ENCODE assay signal across 1 cellular context in genomic region chr20:36202891-36203338, GRCh38.
A peak's percentile ranks its signal among the peaks of the same experiment; 100 is the strongest.
TF ChIP-seq lines count a peak whose summit lies in the region.

No MANE protein-coding gene starts in this region.

TF ChIP-seq in HEK293, 187 proteins besides CTCF, POLR2A, EP300 and RAD21 (continued from another document):
- peak; percentile 54; the same call in 1 of the 2 replicates for TF ChIP-seq ZBTB10 (tag by site-specific recombination; IDR thresholded peaks at IDR 0.05)
- no peak for TF ChIP-seq ZNF174 (tag by site-specific recombination; IDR thresholded peaks at IDR 0.05)
- peak; percentile 56; the same call in 1 of the 2 replicates for TF ChIP-seq ZBTB48 (tag by site-specific recombination; IDR thresholded peaks at IDR 0.05)
- peak; percentile 32; the same call in 1 of the 2 replicates for TF ChIP-seq ZBTB17 (tag by site-specific recombination; IDR thresholded peaks at IDR 0.05)
- TF ChIP-seq ZNF521 (tag by site-specific recombination; IDR thresholded peaks at IDR 0.05): no peak
- no peak for TF ChIP-seq ZNF394 (tag by site-specific recombination; IDR thresholded peaks at IDR 0.05; ENCODE audit: borderline replicate concordance)
- TF ChIP-seq ZNF138 (tag by site-specific recombination; IDR thresholded peaks at IDR 0.05; ENCODE audit: borderline replicate concordance): no peak
- no peak for TF ChIP-seq ZNF645 (tag by site-specific recombination; IDR thresholded peaks at IDR 0.05)
- TF ChIP-seq ZNF600 (tag by site-specific recombination; IDR thresholded peaks at IDR 0.05): no peak
- TF ChIP-seq ZNF354C (tag by site-specific recombination; IDR thresholded peaks at IDR 0.05; ENCODE audit: borderline replicate concordance, low read depth): no peak
- TF ChIP-seq EGR2 (tag by site-specific recombination; IDR thresholded peaks at IDR 0.05; ENCODE audit: low read depth): no peak
- TF ChIP-seq ZNF580 (tag by site-specific recombination; IDR thresholded peaks at IDR 0.05): no peak
- no peak for TF ChIP-seq SALL2 (tag by site-specific recombination; IDR thresholded peaks at IDR 0.05; ENCODE audit: borderline replicate concordance)
- no peak for TF ChIP-seq ZBTB1 (tag by site-specific recombination; IDR thresholded peaks at IDR 0.05)
- TF ChIP-seq PRDM2 (tag by site-specific recombination; IDR thresholded peaks at IDR 0.05; ENCODE audit: borderline replicate concordance): no peak
- TF ChIP-seq ZNF10 (tag by site-specific recombination; IDR thresholded peaks at IDR 0.05): no peak
- no peak for TF ChIP-seq ZSCAN5A (tag by site-specific recombination; IDR thresholded peaks at IDR 0.05)
- TF ChIP-seq ZNF19 (tag by site-specific recombination; IDR thresholded peaks at IDR 0.05; ENCODE audit: low read depth): no peak
- TF ChIP-seq ZNF221 (tag by site-specific recombination; IDR thresholded peaks at IDR 0.05; ENCODE audit: borderline replicate concordance): no peak
- TF ChIP-seq TSHZ1 (tag by site-specific recombination; IDR thresholded peaks at IDR 0.05; ENCODE audit: borderline replicate concordance): no peak
- peak; percentile 61; the same call in 1 of the 2 replicates for TF ChIP-seq ZNF449 (tag by site-specific recombination; IDR thresholded peaks at IDR 0.05)
TF ChIP-seq in HEK293: peak in this region for 7.
